1 cellular context compared by ENCODE assay signal in genomic region chr19:49641688-49642487, GRCh38.
TF ChIP-seq lines count a peak whose summit lies in the region.

SCAF1 (plus strand) TSS chr19:49642209; CDS start chr19:49645027, 2,818 bp downstream.

TF ChIP-seq in HepG2, 621 proteins besides CTCF, POLR2A, EP300 and RAD21 (continued from another document and continues in another):
- no peak for TF ChIP-seq MTF2 (CRISPR knock-in tag; IDR thresholded peaks at IDR 0.05; ENCODE audit: borderline replicate concordance)
- no peak for TF ChIP-seq ZNF451 (CRISPR knock-in tag; IDR thresholded peaks at IDR 0.05)
- no peak for TF ChIP-seq HMG20B (CRISPR knock-in tag; conservative IDR thresholded peaks at IDR 0.05)
- TF ChIP-seq ZNF549 (CRISPR knock-in tag; IDR thresholded peaks at IDR 0.05), result no peak
- peak; percentile 87; the same call in 1 of the 2 replicates for TF ChIP-seq TBP (CRISPR knock-in tag; IDR thresholded peaks at IDR 0.05)
- TF ChIP-seq MAX (IDR thresholded peaks at IDR 0.05), result peak; percentile 67
- TF ChIP-seq PHF8 (CRISPR knock-in tag; IDR thresholded peaks at IDR 0.05), result peak; percentile 78
- no peak for TF ChIP-seq SAFB2 (CRISPR knock-in tag; IDR thresholded peaks at IDR 0.05; ENCODE audit: borderline replicate concordance, low read depth)
- TF ChIP-seq ZZZ3 (CRISPR knock-in tag; IDR thresholded peaks at IDR 0.05; ENCODE audit: borderline replicate concordance), result no peak
- no peak for TF ChIP-seq RELA (CRISPR knock-in tag; IDR thresholded peaks at IDR 0.05)
- TF ChIP-seq ZFP37 (CRISPR knock-in tag; IDR thresholded peaks at IDR 0.05; ENCODE audit: borderline replicate concordance), result no peak
- TF ChIP-seq BCL6 (CRISPR knock-in tag; IDR thresholded peaks at IDR 0.05), result peak; percentile 48; the same call in 1 of the 2 replicates
- peak; percentile 56; the same call in 1 of the 2 replicates for TF ChIP-seq SIN3A (IDR thresholded peaks at IDR 0.05; ENCODE audit: borderline replicate concordance, low read depth, low read length)
- TF ChIP-seq ZNF839 (CRISPR knock-in tag; IDR thresholded peaks at IDR 0.05; ENCODE audit: borderline replicate concordance), result no peak
- peak; percentile 70; the same call in 1 of the 2 replicates for TF ChIP-seq KAT7 (CRISPR knock-in tag; IDR thresholded peaks at IDR 0.05; ENCODE audit: borderline replicate concordance)
- TF ChIP-seq ZNF382 (CRISPR knock-in tag; IDR thresholded peaks at IDR 0.05; ENCODE audit: borderline replicate concordance), result no peak
- no peak for TF ChIP-seq EED (CRISPR knock-in tag; IDR thresholded peaks at IDR 0.05)
- 0 out of 2 replicates have a peak, but pooled peaks have one; percentile 23 for TF ChIP-seq SIX4 (CRISPR knock-in tag; IDR thresholded peaks at IDR 0.05)
- no peak for TF ChIP-seq ZNF616 (CRISPR knock-in tag; IDR thresholded peaks at IDR 0.05; ENCODE audit: low read depth)
- peak; percentile 22; the same call in 1 of the 2 replicates for TF ChIP-seq KMT2A (CRISPR knock-in tag; IDR thresholded peaks at IDR 0.05)
- no peak for TF ChIP-seq ZNF720 (CRISPR knock-in tag; IDR thresholded peaks at IDR 0.05)
- peak; percentile 98 for TF ChIP-seq CREM (IDR thresholded peaks at IDR 0.05)
- peak; percentile 28; the same call in 1 of the 2 replicates for TF ChIP-seq CREM (CRISPR knock-in tag; IDR thresholded peaks at IDR 0.05)
- TF ChIP-seq BATF2 (CRISPR knock-in tag; IDR thresholded peaks at IDR 0.05), result no peak
- TF ChIP-seq JUNB (CRISPR knock-in tag; IDR thresholded peaks at IDR 0.05; ENCODE audit: borderline replicate concordance), result no peak
- 0 out of 2 replicates have a peak, but pooled peaks have one; percentile 63 for TF ChIP-seq ZNF816 (CRISPR knock-in tag; IDR thresholded peaks at IDR 0.05; ENCODE audit: borderline replicate concordance)
- no peak for TF ChIP-seq ZNF281 (CRISPR knock-in tag; IDR thresholded peaks at IDR 0.05; ENCODE audit: borderline replicate concordance)
- no peak for TF ChIP-seq ZNF740 (CRISPR knock-in tag; IDR thresholded peaks at IDR 0.05)
- TF ChIP-seq SIN3B (IDR thresholded peaks at IDR 0.05; ENCODE audit: low read length), result no peak; the same call in 1 of the 2 replicates
- TF ChIP-seq ARNT (IDR thresholded peaks at IDR 0.05), result no peak
- no peak for TF ChIP-seq ZNF800 (CRISPR knock-in tag; IDR thresholded peaks at IDR 0.05)
- TF ChIP-seq ZNF318 (CRISPR knock-in tag; IDR thresholded peaks at IDR 0.05), result peak; percentile 42; the same call in 1 of the 2 replicates
- no peak for TF ChIP-seq NR2F6 (IDR thresholded peaks at IDR 0.05)
- peak; percentile 74 for TF ChIP-seq NR2F6 (CRISPR knock-in tag; IDR thresholded peaks at IDR 0.05)
- peak; percentile 100 for TF ChIP-seq PPARG (CRISPR knock-in tag; conservative IDR thresholded peaks at IDR 0.05)
- no peak for TF ChIP-seq KAT2B (IDR thresholded peaks at IDR 0.05; ENCODE audit: borderline replicate concordance, low read depth, low read length)
- peak; percentile 37; the same call in 1 of the 2 replicates for TF ChIP-seq ZNF335 (CRISPR knock-in tag; IDR thresholded peaks at IDR 0.05)
- TF ChIP-seq ARNT2 (CRISPR knock-in tag; IDR thresholded peaks at IDR 0.05; ENCODE audit: low read depth), result peak; percentile 57; the same call in 1 of the 2 replicates
- no peak for TF ChIP-seq GTF3A (CRISPR knock-in tag; conservative IDR thresholded peaks at IDR 0.05)
- TF ChIP-seq ZBTB43 (CRISPR knock-in tag; conservative IDR thresholded peaks at IDR 0.05), result no peak
- TF ChIP-seq CENPX (CRISPR knock-in tag; IDR thresholded peaks at IDR 0.05), result no peak
- TF ChIP-seq CREB1 (IDR thresholded peaks at IDR 0.05), result peak; percentile 98
- TF ChIP-seq CREB1 (CRISPR knock-in tag; IDR thresholded peaks at IDR 0.05), result peak; percentile 98
- TF ChIP-seq ZNF768 (CRISPR knock-in tag; IDR thresholded peaks at IDR 0.05), result no peak
- TF ChIP-seq HOXA3 (CRISPR knock-in tag; IDR thresholded peaks at IDR 0.05), result peak; percentile 93
- TF ChIP-seq SYNCRIP (IDR thresholded peaks at IDR 0.05; ENCODE audit: insufficient read depth, low read depth, low read length), result no peak
- TF ChIP-seq ZMAT5 (CRISPR knock-in tag; IDR thresholded peaks at IDR 0.05; ENCODE audit: borderline replicate concordance, low read depth), result no peak
- peak; percentile 85 for TF ChIP-seq ELF1 (CRISPR knock-in tag; IDR thresholded peaks at IDR 0.05)
- TF ChIP-seq IRF9 (CRISPR knock-in tag; IDR thresholded peaks at IDR 0.05; ENCODE audit: borderline replicate concordance), result peak; percentile 44; the same call in 1 of the 2 replicates
- TF ChIP-seq ZNF350 (CRISPR knock-in tag; IDR thresholded peaks at IDR 0.05; ENCODE audit: borderline replicate concordance, low read depth), result peak; percentile 79
- no peak for TF ChIP-seq ZNF83 (CRISPR knock-in tag; IDR thresholded peaks at IDR 0.05; ENCODE audit: borderline replicate concordance)
- no peak; the same call in 1 of the 2 replicates for TF ChIP-seq TGIF2 (CRISPR knock-in tag; IDR thresholded peaks at IDR 0.05)
- TF ChIP-seq ZSCAN25 (CRISPR knock-in tag; IDR thresholded peaks at IDR 0.05), result peak; percentile 73; the same call in 1 of the 2 replicates
- peak; percentile 94 for TF ChIP-seq SUZ12 (IDR thresholded peaks at IDR 0.05; ENCODE audit: low read depth, low read length)
- TF ChIP-seq MXI1 (IDR thresholded peaks at IDR 0.05; ENCODE audit: borderline replicate concordance, low read depth, low read length), result peak; percentile 85; the same call in 1 of the 3 replicates
